In the genomic region with DNA sequence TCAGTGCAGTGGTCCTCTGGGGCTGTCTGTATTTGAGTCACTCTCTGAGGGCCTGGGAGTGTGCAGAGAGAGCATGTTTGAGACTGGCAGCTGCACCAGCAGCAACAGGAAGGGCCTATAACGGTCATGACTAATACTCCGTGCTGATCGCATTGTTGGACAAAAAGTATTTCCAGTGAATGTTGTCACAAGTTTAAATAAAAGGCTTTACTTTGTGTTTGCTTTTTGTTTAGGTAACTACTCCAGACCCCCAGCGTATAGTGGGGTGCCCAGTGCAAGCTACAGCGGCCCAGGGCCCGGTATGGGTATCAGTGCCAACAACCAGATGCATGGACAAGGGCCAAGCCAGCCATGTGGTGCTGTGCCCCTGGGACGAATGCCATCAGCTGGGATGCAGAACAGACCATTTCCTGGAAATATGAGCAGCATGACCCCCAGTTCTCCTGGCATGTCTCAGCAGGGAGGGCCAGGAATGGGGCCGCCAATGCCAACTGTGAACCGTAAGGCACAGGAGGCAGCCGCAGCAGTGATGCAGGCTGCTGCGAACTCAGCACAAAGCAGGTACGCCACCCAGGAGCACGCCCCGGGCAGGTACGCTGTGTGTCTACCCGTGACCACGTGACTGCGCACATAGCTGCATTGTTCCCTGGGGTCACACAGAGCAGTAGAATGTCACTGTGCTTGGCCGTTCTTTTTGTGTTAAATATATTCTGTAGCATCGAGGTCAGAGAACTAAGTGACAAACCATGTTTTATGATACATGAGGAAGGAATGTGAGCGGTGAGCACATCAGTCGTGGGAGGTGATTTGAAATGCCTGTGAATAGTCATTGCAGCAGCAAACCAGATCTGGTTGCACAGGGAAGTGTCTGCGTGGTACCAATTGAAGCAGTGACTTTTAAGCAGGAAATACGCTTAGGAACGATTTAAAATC, we compare ENCODE assay signal across 8 cellular contexts.
A peak's percentile ranks its signal among the peaks of the same experiment; 100 is the strongest.
DNase-seq lines count a peak whose midpoint lies in the region; ATAC-seq, FAIRE-seq and TF ChIP-seq lines count a peak whose summit lies in the region.

No MANE protein-coding gene starts in this region.

- peaks cover 60% of the 10 kb centered on the region for H3K4me1 ChIP-seq in endothelial cell of umbilical vein (ENCODE audit: control insufficient read depth, extremely low read depth, insufficient read depth, low read length)
- peaks cover 0 to 18% of the 10 kb centered on the region in 2 donors for H3K4me1 ChIP-seq in muscle layer of duodenum (ENCODE audit: control insufficient read depth in 1 of 2, insufficient read depth in 2 of 2, low read length in 2 of 2)
- no peaks in the 10 kb centered on the region for H3K4me1 ChIP-seq in colonic mucosa

- TF ChIP-seq CTCF in AG09309 (IDR thresholded peaks at IDR 0.05; ENCODE audit: control insufficient read depth, insufficient read depth, low read depth, low read length, missing control alignments) = no peak
- TF ChIP-seq CTCF in endothelial cell of umbilical vein (IDR thresholded peaks at IDR 0.05; ENCODE audit: extremely low read depth in 1 of 2, insufficient read depth in 1 of 2, low read depth in 1 of 2, low read length in 2 of 2) = no peak
- no peak for TF ChIP-seq CTCF in colonic mucosa (IDR thresholded peaks at IDR 0.05)

- POLR2A ChIA-PET in endothelial cell of umbilical vein (lab: Charles Lee) = interaction anchor here (0.9 kb wide), 1 partner anchor 19 kb away, joined by 3 read pairs; no protein-coding TSS in a partner anchor

- CTCF ChIA-PET in endothelial cell of umbilical vein (lab: Charles Lee) = no interaction called here

- H3K27me3 ChIP-seq in endothelial cell of umbilical vein (ENCODE audit: control insufficient read depth in 2 of 2, insufficient read depth in 2 of 2, low read length in 2 of 2) (no peaks in the 10 kb centered on the region), muscle layer of duodenum (ENCODE audit: low read depth, low read length) (no peaks in the 10 kb centered on the region), colonic mucosa (no peaks in the 10 kb centered on the region)

- peak overlapping the region; percentile 63 for H3K9ac ChIP-seq in endothelial cell of umbilical vein (replicated peaks; ENCODE audit: extremely low read depth, insufficient read depth, low read length)
- no peak overlapping the region for H3K9ac ChIP-seq in colonic mucosa (ENCODE audit: low read depth in 2 of 2, low read length in 2 of 2)

- H3K4me3 ChIP-seq in AG09309 (ENCODE audit: control insufficient read depth, low read depth, low read length) (0 out of 2 replicates have a peak overlapping the region, but pooled peaks have one; percentile 5), endothelial cell of umbilical vein (replicated peaks in 1 of 3; ENCODE audit: insufficient read depth in 1 of 3, low read depth in 1 of 3, low read length in 3 of 3) (peak overlapping the region in 1 of 3 experiments; percentile 1), muscle layer of duodenum (ENCODE audit: low read depth in 1 of 2, low read length in 2 of 2) (no peak overlapping the region), colonic mucosa (no peak overlapping the region)

- peak overlapping the region; percentile 19 for H3K4me2 ChIP-seq in endothelial cell of umbilical vein (ENCODE audit: insufficient read depth, low read length)

- dilution Hi-C loops in endothelial cell of umbilical vein (cut with MboI; ENCODE audit: extremely low pct_ligation_motif_present, low sequenced_read_pairs) = no loop called here

- ATAC-seq in GM18519 (IDR thresholded peaks at IDR 0.05; ENCODE audit: low FRiP score, unreplicated experiment) = no peak
- ATAC-seq in left lobe of liver = no peak
- no peak for ATAC-seq in GM19328 (IDR thresholded peaks at IDR 0.05; ENCODE audit: unreplicated experiment)

- H3K9me1 ChIP-seq in endothelial cell of umbilical vein (replicated peaks; ENCODE audit: control insufficient read depth, extremely low read depth, insufficient read depth, low read length) = no peaks in the 10 kb centered on the region

- H3K9me3 ChIP-seq in endothelial cell of umbilical vein (replicated peaks; ENCODE audit: control insufficient read depth, insufficient read depth, low read length) = no peaks in the 10 kb centered on the region
- H3K9me3 ChIP-seq in muscle layer of duodenum (ENCODE audit: control insufficient read depth in 1 of 2, low read length in 2 of 2) = no peaks in the 10 kb centered on the region
- H3K9me3 ChIP-seq in colonic mucosa = no peaks in the 10 kb centered on the region

- no TSS peak for BruUV-seq in endothelial cell of umbilical vein (replicated peaks; lab: Mats Ljungman, UMichigan)

- H3K36me3 ChIP-seq in endothelial cell of umbilical vein (ENCODE audit: control insufficient read depth in 2 of 2, extremely low read depth in 1 of 2, insufficient read depth in 2 of 2, low read length in 2 of 2) = no peaks in the 10 kb centered on the region
- peaks cover 12 to 15% of the 10 kb centered on the region in 2 donors for H3K36me3 ChIP-seq in muscle layer of duodenum (ENCODE audit: control insufficient read depth in 1 of 2, insufficient read depth in 2 of 2, low read length in 2 of 2)
- peaks cover 4% of the 10 kb centered on the region for H3K36me3 ChIP-seq in colonic mucosa

- TF ChIP-seq POLR2A in endothelial cell of umbilical vein (IDR thresholded peaks at IDR 0.05; ENCODE audit: low read depth, low read length) = no peak

- H3K79me2 ChIP-seq in endothelial cell of umbilical vein (ENCODE audit: control insufficient read depth, insufficient read depth, low read length) = no peaks in the 10 kb centered on the region

- H3K27ac ChIP-seq in endothelial cell of umbilical vein (ENCODE audit: insufficient read depth, low read depth, low read length) (peak overlapping the region; percentile 97), muscle layer of duodenum (ENCODE audit: low read length) (peak overlapping the region; percentile 76), colonic mucosa (no peak overlapping the region)

- DNase-seq in AG09309 (ENCODE audit: low read depth) (peak; percentile 76), NCI-H446 treated with DMSO at 0.1 percent for 48 hours (lab: John Stamatoyannopoulos, UW) (peak; percentile 78), endothelial cell of umbilical vein (ENCODE audit: low read depth, low spot score) (peak; percentile 97), colonic mucosa (no peak), left lobe of liver (ENCODE audit: low spot score) (no peak)

- intact Hi-C loops in endothelial cell of umbilical vein (cut with micrococcal nuclease) = loop anchor here (1.0 to 5.0 kb wide), 5 partner anchors 19 to 1836 kb away; partner anchors contain the start of genes ARID1B and TFB1M
- intact Hi-C loops in colonic mucosa (cut with DNase I) = no loop called here

- peak; percentile 94 for FAIRE-seq in endothelial cell of umbilical vein (lab: Jason Lieb, UNC)

- no peak overlapping the region for H2AFZ ChIP-seq in endothelial cell of umbilical vein (ENCODE audit: low read depth, low read length)

- H4K20me1 ChIP-seq in endothelial cell of umbilical vein (replicated peaks; ENCODE audit: control insufficient read depth, extremely low read depth, insufficient read depth, low read length) = no peaks in the 10 kb centered on the region

TF ChIP-seq in endothelial cell of umbilical vein, 7 proteins besides CTCF, POLR2A, EP300 and RAD21:
- TF ChIP-seq FOS (IDR thresholded peaks at IDR 0.05; ENCODE audit: borderline replicate concordance, insufficient read depth, low read length) = peak; percentile 90
- peak; percentile 38 for TF ChIP-seq MAX (IDR thresholded peaks at IDR 0.05; ENCODE audit: insufficient read depth, insufficient read length)
- TF ChIP-seq POLR2AphosphoS5 (IDR thresholded peaks at IDR 0.05; ENCODE audit: insufficient read depth, low read depth, low read length) = peak; percentile 64
- TF ChIP-seq JUN (IDR thresholded peaks at IDR 0.05; ENCODE audit: borderline replicate concordance, insufficient read depth, insufficient read length, low read depth) = peak; percentile 87
- peak; percentile 96 for TF ChIP-seq MYC (IDR thresholded peaks at IDR 0.05; ENCODE audit: low read depth, low read length)
- peak; percentile 47 for TF ChIP-seq GATA2 (IDR thresholded peaks at IDR 0.05; ENCODE audit: insufficient read depth, insufficient read length, low read depth, low read length)
- no peak for TF ChIP-seq EZH2 (IDR thresholded peaks at IDR 0.05; ENCODE audit: borderline replicate concordance, low read depth, low read length, severe bottlenecking)

Comparison
In these comparisons a context has a peak if more than half of its experiments do, and no peak if none do; other contexts are left out.
1. DNase-seq: peak in AG09309 (single experiment), NCI-H446 treated with DMSO at 0.1 percent for 48 hours (single experiment) and endothelial cell of umbilical vein (single experiment); none in colonic mucosa (single experiment) and left lobe of liver (single experiment).